Comparison of ENCODE assay signal across 7 cellular contexts in genomic region chr10:79374312-79375191, GRCh38. TPM values are rescaled to one million over a fixed set of nuclear protein-coding genes. Genes with fewer than 3 reads are reported as not detected.
DNase-seq lines count a peak whose midpoint lies in the region; ATAC-seq, FAIRE-seq and TF ChIP-seq lines count a peak whose summit lies in the region.

No MANE protein-coding gene starts in this region.

- H3K27ac ChIP-seq in SJSA1 (no peak overlapping the region), thoracic aorta (no peak overlapping the region)

- no peaks in the 10 kb centered on the region for H3K36me3 ChIP-seq in SJSA1
- H3K36me3 ChIP-seq in thoracic aorta: no peaks in the 10 kb centered on the region

- peak; percentile 87 for DNase-seq in HTR-8/SVneo (ENCODE audit: insufficient read length, low spot score)
- DNase-seq in SJSA1 (ENCODE audit: low read depth in 1 of 2, low spot score in 2 of 2): peak; percentile 79 to 84
- DNase-seq in activated gamma-delta T cell treated with anti-CD3 and anti-CD28 coated beads, Interleukin-2, amount 50 U/mL, for 16 hours (ENCODE audit: low read depth): peak; percentile 63
- peak; percentile 80 for DNase-seq in germinal center (ENCODE audit: low spot score)
- DNase-seq in osteocyte (ENCODE audit: extremely low spot score, unreplicated experiment): peak; percentile 92
- DNase-seq in thoracic aorta (ENCODE audit: low spot score): no peak

- peak; percentile 84 for FAIRE-seq in HTR-8/SVneo (lab: Jason Lieb, UNC)

- no peaks in the 10 kb centered on the region for H3K36me3 Mint-ChIP-seq in osteocyte (ENCODE audit: unreplicated experiment)

- peak overlapping the region; percentile 74 for H3K27ac Mint-ChIP-seq in osteocyte (ENCODE audit: unreplicated experiment)

- peaks cover 11% of the 10 kb centered on the region for H3K4me1 ChIP-seq in SJSA1 (replicated peaks)
- peaks cover 8 to 13% of the 10 kb centered on the region in 2 donors for H3K4me1 ChIP-seq in thoracic aorta (ENCODE audit: control insufficient read depth in 1 of 2, low read depth in 2 of 2)

- H3K4me3 Mint-ChIP-seq in osteocyte (ENCODE audit: unreplicated experiment): no peak overlapping the region

- no peaks in the 10 kb centered on the region for H3K27me3 Mint-ChIP-seq in osteocyte (ENCODE audit: unreplicated experiment)

- H3K4me3 ChIP-seq in SJSA1: no peak overlapping the region
- H3K4me3 ChIP-seq in thoracic aorta: no peak overlapping the region

- H3K27me3 ChIP-seq in SJSA1 (replicated peaks) (no peaks in the 10 kb centered on the region), thoracic aorta (replicated peaks; ENCODE audit: insufficient read depth) (no peaks in the 10 kb centered on the region)

- no peak for ATAC-seq in thoracic aorta (ENCODE audit: insufficient number of reproducible peaks, low FRiP score, low read depth)

- TF ChIP-seq CTCF in GM12873 (IDR thresholded peaks at IDR 0.05; ENCODE audit: insufficient read depth, low read depth, low read length, missing control alignments) (peak; percentile 94), osteocyte (IDR thresholded peaks at IDR 0.05) (peak; percentile 97), thoracic aorta (IDR thresholded peaks at IDR 0.05) (peak; percentile 98)

- no peaks in the 10 kb centered on the region for H3K9me3 ChIP-seq in SJSA1 (replicated peaks)
- H3K9me3 ChIP-seq in thoracic aorta: peaks cover 3% of the 10 kb centered on the region

- peaks cover 17% of the 10 kb centered on the region for H3K4me1 Mint-ChIP-seq in osteocyte (ENCODE audit: unreplicated experiment)

- H3K9me3 Mint-ChIP-seq in osteocyte (ENCODE audit: unreplicated experiment): no peaks in the 10 kb centered on the region

RNA-seq across cellular contexts. Expression of gene PPIF, which starts 27.3 kb away (rescaled TPM):
- total RNA-seq in SJSA1 (2014; rRNA removed; shearing (Covaris generic)): 31.7 and 42.1 TPM in 2 replicates
- total RNA-seq in osteocyte (17.0 and 20.7 TPM in 2 replicates), thoracic aorta (10 to 100 TPM in 1 of 2 donors, 1 to 10 TPM in 1; 5.7 to 44.2 TPM)
